21 cellular contexts compared by ENCODE assay signal in genomic region chr3:28846948-28847527, GRCh38.
DNase-seq lines count a peak whose midpoint lies in the region; ATAC-seq and TF ChIP-seq lines count a peak whose summit lies in the region.
"Had no signal": no experiment of that assay in that cellular context is flagged by ENCODE, and none has a peak within 500 bp of the region (broad histone marks: within the 10 kb centered on the region; RNA-seq: fewer than 3 reads in every experiment).

No MANE protein-coding gene starts in this region.

- TF ChIP-seq CTCF in psoas muscle (IDR thresholded peaks at IDR 0.05), result no peak

- no peak overlapping the region for H3K4me3 Mint-ChIP-seq in CD4-positive, alpha-beta memory T cell
- H3K4me3 Mint-ChIP-seq: CD8-positive, alpha-beta memory T cell; HFFc6 had no signal

- ATAC-seq in psoas muscle (peak; percentile 5 to 73 (median 42)), GM21825 (IDR thresholded peaks at IDR 0.05; ENCODE audit: unreplicated experiment) (no peak), HG03457 (IDR thresholded peaks at IDR 0.05; ENCODE audit: unreplicated experiment) (no peak)
- ATAC-seq: Panc1 had no signal

- H3K27me3 ChIP-seq in HUES64 (ENCODE audit: insufficient read depth, low read length) (no peaks in the 10 kb centered on the region), iPS DF 6.9 (ENCODE audit: control insufficient read depth, insufficient read depth, low read length) (no peaks in the 10 kb centered on the region), psoas muscle (ENCODE audit: insufficient read depth in 3 of 3, low read length in 2 of 3) (no peaks in the 10 kb centered on the region)
- no peaks in the 10 kb centered on the region for H3K27me3 ChIP-seq in CD4-positive, alpha-beta memory T cell (ENCODE audit: insufficient read depth, low read length)

- H3K36me3 Mint-ChIP-seq in CD4-positive, alpha-beta memory T cell, result no peaks in the 10 kb centered on the region
- H3K36me3 Mint-ChIP-seq: CD8-positive, alpha-beta memory T cell had no signal

- DNase-seq in NCI-H2227 (lab: John Stamatoyannopoulos, UW; ENCODE audit: unreplicated experiment), result peak; percentile 21
- no peak for DNase-seq in NCI-H2227 treated with DMSO at 0.1 percent for 48 hours (lab: John Stamatoyannopoulos, UW)
- no peak for DNase-seq in iPS DF 6.9 (ENCODE audit: low read depth, low spot score)
- DNase-seq in psoas muscle, result no peak
- no peak for DNase-seq in CD4-positive, alpha-beta memory T cell
- DNase-seq: 8988T; C1 segment of cervical spinal cord; Calu3; CD8-positive, alpha-beta memory T cell; DMS153; GDM1; HFFc6; KG1; NCI-H1092; NCI-H1436 treated with DMSO at 0.1 percent for 48 hours; NCI-H510A; NCI-H82 had no signal

- H3K4me1 ChIP-seq in HUES64 (ENCODE audit: insufficient read depth, low read length) (peaks cover 8% of the 10 kb centered on the region), iPS DF 6.9 (ENCODE audit: control insufficient read depth, insufficient read depth, low read length) (peaks cover 1% of the 10 kb centered on the region; the same call in 1 of the 2 replicates), psoas muscle (peaks cover 4% of the 10 kb centered on the region)
- H3K4me1 ChIP-seq in CD4-positive, alpha-beta memory T cell (ENCODE audit: insufficient read depth, low read length), result no peaks in the 10 kb centered on the region

- POLR2A ChIA-PET in CD4-positive, alpha-beta memory T cell (lab: Charles Lee; ENCODE audit: partially characterized antibody), result no interaction called here

- H3K9me3 ChIP-seq in HUES64 (ENCODE audit: insufficient read depth, low read depth, low read length) (no peaks in the 10 kb centered on the region), iPS DF 6.9 (ENCODE audit: control insufficient read depth, insufficient read depth, low read length) (no peaks in the 10 kb centered on the region), psoas muscle (no peaks in the 10 kb centered on the region)
- H3K9me3 ChIP-seq in CD4-positive, alpha-beta memory T cell (ENCODE audit: control insufficient read depth in 1 of 2, low read length in 2 of 2), result no peaks in the 10 kb centered on the region

- H3K9ac ChIP-seq in HUES64 (ENCODE audit: low read depth, low read length), result no peak overlapping the region

- peaks cover 0 to 1% (median 0%) of the 10 kb centered on the region in 8 donors for H3K9me3 Mint-ChIP-seq in CD4-positive, alpha-beta memory T cell
- H3K9me3 Mint-ChIP-seq: HFFc6 had no signal

- H3K36me3 ChIP-seq in HUES64 (ENCODE audit: insufficient read depth, low read length) (no peaks in the 10 kb centered on the region), iPS DF 6.9 (ENCODE audit: control insufficient read depth, insufficient read depth, low read length) (no peaks in the 10 kb centered on the region), psoas muscle (ENCODE audit: insufficient read depth in 1 of 2, low read depth in 1 of 2) (no peaks in the 10 kb centered on the region)
- no peaks in the 10 kb centered on the region for H3K36me3 ChIP-seq in CD4-positive, alpha-beta memory T cell (ENCODE audit: insufficient read depth, low read length)

- no peaks in the 10 kb centered on the region for H3K4me1 Mint-ChIP-seq in CD4-positive, alpha-beta memory T cell
- H3K4me1 Mint-ChIP-seq: CD8-positive, alpha-beta memory T cell had no signal

- CTCF ChIA-PET in CD4-positive, alpha-beta memory T cell (lab: Charles Lee; ENCODE audit: partially characterized antibody), result no interaction called here

- peak overlapping the region; percentile 37 for H3K4me3 ChIP-seq in HUES64 (ENCODE audit: low read length)
- H3K4me3 ChIP-seq in iPS DF 6.9 (ENCODE audit: low read length), result peak overlapping the region; percentile 27; the same call in 1 of the 2 replicates
- no peak overlapping the region for H3K4me3 ChIP-seq in psoas muscle
- no peak overlapping the region for H3K4me3 ChIP-seq in CD4-positive, alpha-beta memory T cell (ENCODE audit: low read length in 2 of 2)

- H3K27me3 Mint-ChIP-seq in CD4-positive, alpha-beta memory T cell, result no peaks in the 10 kb centered on the region
- H3K27me3 Mint-ChIP-seq: CD8-positive, alpha-beta memory T cell had no signal

- 87% methylated on average over 18 of the region's 19 CpGs for WGBS in HUES64
- WGBS in iPS DF 6.9 (ENCODE audit: insufficient coverage, insufficient read length), result no CpG with 5 or more reads among the region's 19 CpGs
- 56 to 69% (median 58%) methylated on average over 19 of the region's 19 CpGs for WGBS in psoas muscle, 3 donors

- H3K27ac ChIP-seq in HUES64 (ENCODE audit: low read depth, low read length) (no peak overlapping the region), iPS DF 6.9 (ENCODE audit: low read length) (no peak overlapping the region), psoas muscle (peak overlapping the region; percentile 14)
- H3K27ac ChIP-seq in CD4-positive, alpha-beta memory T cell (ENCODE audit: low read depth, low read length), result no peak overlapping the region

- H3K27ac Mint-ChIP-seq in CD4-positive, alpha-beta memory T cell, result peak overlapping the region in 1 of 7 donors; percentile 53
- H3K27ac Mint-ChIP-seq: CD8-positive, alpha-beta memory T cell; HFFc6 had no signal

- intact Hi-C loops in psoas muscle (cut with DNase I), result loop anchor here in 1 of 2 donors (10.0 kb wide), 1 partner anchor 192 kb away; no protein-coding TSS in a partner anchor
- intact Hi-C loops in CD4-positive, alpha-beta memory T cell (cut with micrococcal nuclease), result no loop called here

Comparison
In these comparisons a context has a peak if more than half of its experiments do, and no peak if none do; other contexts are left out.
1. H3K4me3 ChIP-seq: peak in HUES64 (single experiment) and iPS DF 6.9 (single experiment); none in psoas muscle (single experiment) and CD4-positive, alpha-beta memory T cell (0 of 2).
2. ATAC-seq: peak in psoas muscle (4 of 4); none in GM21825 (single experiment) and HG03457 (single experiment).